ENCODE assay signal across 12 cellular contexts in the genomic region with DNA sequence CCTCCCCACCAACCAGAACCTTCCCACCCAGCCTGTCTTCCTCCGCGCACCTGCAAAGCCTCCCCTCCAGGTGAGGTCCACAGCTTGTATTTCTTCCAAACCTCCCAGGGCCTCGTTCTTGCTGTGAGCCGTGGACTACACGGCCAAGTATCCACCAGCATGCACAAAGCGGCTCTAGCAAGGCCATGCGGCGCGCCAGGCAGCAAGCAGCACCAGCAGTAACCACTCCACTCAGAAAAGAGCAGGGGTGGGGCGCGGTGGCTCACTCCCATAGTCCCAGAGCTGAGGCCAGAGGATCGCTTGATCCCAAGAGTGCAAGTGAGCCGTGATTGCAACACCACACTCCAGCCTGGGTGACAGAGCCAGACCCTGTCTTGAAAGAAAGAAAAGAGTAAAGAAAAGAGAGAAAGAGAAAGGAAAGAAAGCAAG. TPM values are rescaled to one million over a fixed set of nuclear protein-coding genes. Genes with fewer than 3 reads are reported as not detected.
A peak's percentile ranks its signal among the peaks of the same experiment; 100 is the strongest.
DNase-seq lines count a peak whose midpoint lies in the region; ATAC-seq, FAIRE-seq and TF ChIP-seq lines count a peak whose summit lies in the region.
"Had no signal": no experiment of that assay in that cellular context is flagged by ENCODE, and none has a peak within 500 bp of the region (broad histone marks: within the 10 kb centered on the region; RNA-seq: fewer than 3 reads in every experiment).

No MANE protein-coding gene starts in this region.

- in situ Hi-C loops in astrocyte of the spinal cord (cut with HindIII; ENCODE audit: low sequenced_read_pairs), result no loop called here

- no peak overlapping the region for H2AFZ ChIP-seq in MM.1S (ENCODE audit: low read length)

- peaks cover 13% of the 10 kb centered on the region for H3K4me1 Mint-ChIP-seq in activated CD8-positive, alpha-beta T cell treated with anti-CD3 and anti-CD28 coated beads, Interleukin-2, amount 10 ng/mL, durations not matched to agents 7 days and 5 days (ENCODE audit: low read depth)

- TF ChIP-seq CTCF in HEK293 (tag by site-specific recombination; IDR thresholded peaks at IDR 0.05), result no peak
- TF ChIP-seq CTCF in astrocyte of the spinal cord (IDR thresholded peaks at IDR 0.05; ENCODE audit: low read depth, low read length), result no peak
- no peak for TF ChIP-seq CTCF in prostate gland (IDR thresholded peaks at IDR 0.05)
- TF ChIP-seq CTCF in MM.1S (IDR thresholded peaks at IDR 0.05; ENCODE audit: low read length), result no peak

- no peak overlapping the region for H3K4me3 Mint-ChIP-seq in activated CD8-positive, alpha-beta T cell treated with anti-CD3 and anti-CD28 coated beads, Interleukin-2, amount 10 ng/mL, durations not matched to agents 7 days and 5 days

- peaks cover 11% of the 10 kb centered on the region for H3K27me3 ChIP-seq in iPS-15b (ENCODE audit: control insufficient read depth, insufficient read depth, low read length)
- H3K27me3 ChIP-seq in prostate gland (replicated peaks; ENCODE audit: insufficient read depth), result no peaks in the 10 kb centered on the region
- peaks cover 87% of the 10 kb centered on the region for H3K27me3 ChIP-seq in MM.1S (replicated peaks; ENCODE audit: insufficient read depth, low read length)

- H3F3A ChIP-seq in MM.1S (ENCODE audit: insufficient read depth, low read length), result no peaks in the 10 kb centered on the region

- peaks cover 71% of the 10 kb centered on the region for H3K27me3 Mint-ChIP-seq in activated CD8-positive, alpha-beta T cell treated with anti-CD3 and anti-CD28 coated beads, Interleukin-2, amount 10 ng/mL, durations not matched to agents 7 days and 5 days (ENCODE audit: low read depth)

- H3K36me3 ChIP-seq in HEK293 (ENCODE audit: control insufficient read depth in 2 of 2, insufficient read depth in 1 of 2, low read length in 2 of 2), result peaks cover 0 to 24% of the 10 kb centered on the region in 2 experiments; a peak in 2 of 3 replicates
- H3K36me3 ChIP-seq in iPS-15b (ENCODE audit: control insufficient read depth, insufficient read depth, low read length), result no peaks in the 10 kb centered on the region
- no peaks in the 10 kb centered on the region for H3K36me3 ChIP-seq in prostate gland
- H3K36me3 ChIP-seq in MM.1S (replicated peaks; ENCODE audit: insufficient read depth, low read length), result no peaks in the 10 kb centered on the region

- no peak for FAIRE-seq in urothelium cell line (lab: Jason Lieb, UNC)
- FAIRE-seq: G401.6 had no signal

- H3K27ac ChIP-seq in HEK293 (ENCODE audit: extremely low read depth, low read depth, low read length), result 0 out of 2 replicates have a peak overlapping the region, but pooled peaks have one; percentile 9
- H3K27ac ChIP-seq in prostate gland, result peak overlapping the region in 1 of 2 donors; percentile 42
- no peak overlapping the region for H3K27ac ChIP-seq in MM.1S (ENCODE audit: low read length)
- H3K27ac ChIP-seq: HL-60 had no signal

- H3K4me1 ChIP-seq in HEK293 (ENCODE audit: control insufficient read depth, insufficient read depth, low read length), result peaks cover 18% of the 10 kb centered on the region
- peaks cover 9% of the 10 kb centered on the region for H3K4me1 ChIP-seq in iPS-15b (ENCODE audit: control insufficient read depth, insufficient read depth, low read length)
- peaks cover 3% of the 10 kb centered on the region for H3K4me1 ChIP-seq in prostate gland (replicated peaks)
- H3K4me1 ChIP-seq in MM.1S (ENCODE audit: low read length), result no peaks in the 10 kb centered on the region

- H3K9me3 ChIP-seq in HEK293 (ENCODE audit: control insufficient read depth, insufficient read depth, low read depth, low read length) (no peaks in the 10 kb centered on the region), iPS-15b (ENCODE audit: control insufficient read depth, insufficient read depth, low read length) (no peaks in the 10 kb centered on the region), prostate gland (no peaks in the 10 kb centered on the region), MM.1S (replicated peaks; ENCODE audit: insufficient read depth, low read length) (no peaks in the 10 kb centered on the region)

- no peak overlapping the region for H3K4me2 ChIP-seq in MM.1S (ENCODE audit: low read depth, low read length)

- no peaks in the 10 kb centered on the region for H4K20me1 ChIP-seq in MM.1S (ENCODE audit: insufficient read depth, low read length)

- DNase-seq in astrocyte of the spinal cord (ENCODE audit: low read depth, low spot score), result peak; percentile 16
- DNase-seq in prostate gland (ENCODE audit: low spot score), result peak; percentile 42
- DNase-seq in activated CD8-positive, alpha-beta T cell treated with anti-CD3 and anti-CD28 coated beads, Interleukin-2, amount 10 ng/mL, durations not matched to agents 7 days and 5 days, result no peak
- DNase-seq in NCI-H524 (lab: John Stamatoyannopoulos, UW), result no peak
- no peak for DNase-seq in urothelium cell line (ENCODE audit: low spot score)
- DNase-seq in MM.1S, result no peak
- DNase-seq: erythroblast, RPMI8226 had no signal

- no peaks in the 10 kb centered on the region for H3K9me3 Mint-ChIP-seq in activated CD8-positive, alpha-beta T cell treated with anti-CD3 and anti-CD28 coated beads, Interleukin-2, amount 10 ng/mL, durations not matched to agents 7 days and 5 days (ENCODE audit: insufficient read depth)

- CTCF ChIA-PET in HEK293 (lab: Yijun Ruan, JAX), result interaction anchor here (0.6 to 1.9 kb wide), 3 partner anchors 13 to 330 kb away, joined by 3 to 6 read pairs (median 4); no protein-coding TSS in a partner anchor
- CTCF ChIA-PET in activated CD8-positive, alpha-beta T cell treated with anti-CD3 and anti-CD28 coated beads, Interleukin-2, amount 10 ng/mL, durations not matched to agents 7 days and 5 days (lab: Charles Lee), result no interaction called here

- H3K27ac Mint-ChIP-seq in activated CD8-positive, alpha-beta T cell treated with anti-CD3 and anti-CD28 coated beads, Interleukin-2, amount 10 ng/mL, durations not matched to agents 7 days and 5 days, result no peak overlapping the region

- H3K4me3 ChIP-seq in HEK293 (ENCODE audit: low read depth, low read length) (no peak overlapping the region), astrocyte of the spinal cord (ENCODE audit: low read depth, low read length) (no peak overlapping the region), iPS-15b (ENCODE audit: low read depth, low read length) (peak overlapping the region; percentile 68), prostate gland (no peak overlapping the region), MM.1S (ENCODE audit: low read length) (no peak overlapping the region)

- H3K36me3 Mint-ChIP-seq in activated CD8-positive, alpha-beta T cell treated with anti-CD3 and anti-CD28 coated beads, Interleukin-2, amount 10 ng/mL, durations not matched to agents 7 days and 5 days (ENCODE audit: low read depth), result no peaks in the 10 kb centered on the region

- no peak for TF ChIP-seq POLR2A in prostate gland (IDR thresholded peaks at IDR 0.05)

- 6% methylated on average over 13 of the region's 13 CpGs for WGBS in prostate gland

- ATAC-seq in activated CD8-positive, alpha-beta T cell treated with anti-CD3 and anti-CD28 coated beads, Interleukin-2, amount 10 ng/mL, durations not matched to agents 7 days and 5 days, result no peak

- POLR2A ChIA-PET in HEK293 (lab: Yijun Ruan, JAX), result interaction anchor here (0.6 to 2.0 kb wide), 5 partner anchors 8 to 367 kb away, joined by 3 to 6 read pairs (median 3); partner anchors contain the start of gene PNMA8B
- POLR2A ChIA-PET in activated CD8-positive, alpha-beta T cell treated with anti-CD3 and anti-CD28 coated beads, Interleukin-2, amount 10 ng/mL, durations not matched to agents 7 days and 5 days (lab: Charles Lee), result no interaction called here

- peak overlapping the region; percentile 76 for H3K9ac ChIP-seq in iPS-15b (ENCODE audit: low read depth, low read length)
- H3K9ac ChIP-seq in MM.1S (ENCODE audit: low read length), result no peak overlapping the region

- intact Hi-C loops in prostate gland (cut with DNase I), result no loop called here

- H3K9me2 ChIP-seq in MM.1S (replicated peaks; ENCODE audit: insufficient read depth, low read length), result no peaks in the 10 kb centered on the region

- H3K79me2 ChIP-seq in MM.1S (ENCODE audit: low read length), result no peaks in the 10 kb centered on the region

TF ChIP-seq in HEK293, 187 proteins besides CTCF, POLR2A, EP300 and RAD21 (continues in another document):
- TF ChIP-seq ZSCAN16 (tag by site-specific recombination; IDR thresholded peaks at IDR 0.05), result no peak
- TF ChIP-seq, protein P1, sequence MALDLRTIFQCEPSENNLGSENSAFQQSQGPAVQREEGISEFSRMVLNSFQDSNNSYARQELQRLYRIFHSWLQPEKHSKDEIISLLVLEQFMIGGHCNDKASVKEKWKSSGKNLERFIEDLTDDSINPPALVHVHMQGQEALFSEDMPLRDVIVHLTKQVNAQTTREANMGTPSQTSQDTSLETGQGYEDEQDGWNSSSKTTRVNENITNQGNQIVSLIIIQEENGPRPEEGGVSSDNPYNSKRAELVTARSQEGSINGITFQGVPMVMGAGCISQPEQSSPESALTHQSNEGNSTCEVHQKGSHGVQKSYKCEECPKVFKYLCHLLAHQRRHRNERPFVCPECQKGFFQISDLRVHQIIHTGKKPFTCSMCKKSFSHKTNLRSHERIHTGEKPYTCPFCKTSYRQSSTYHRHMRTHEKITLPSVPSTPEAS (tag by site-specific recombination; IDR thresholded peaks at IDR 0.05), result no peak
- peak; percentile 64 for TF ChIP-seq ZNF366 (tag by site-specific recombination; conservative IDR thresholded peaks at IDR 0.05)
- TF ChIP-seq, protein P2, sequence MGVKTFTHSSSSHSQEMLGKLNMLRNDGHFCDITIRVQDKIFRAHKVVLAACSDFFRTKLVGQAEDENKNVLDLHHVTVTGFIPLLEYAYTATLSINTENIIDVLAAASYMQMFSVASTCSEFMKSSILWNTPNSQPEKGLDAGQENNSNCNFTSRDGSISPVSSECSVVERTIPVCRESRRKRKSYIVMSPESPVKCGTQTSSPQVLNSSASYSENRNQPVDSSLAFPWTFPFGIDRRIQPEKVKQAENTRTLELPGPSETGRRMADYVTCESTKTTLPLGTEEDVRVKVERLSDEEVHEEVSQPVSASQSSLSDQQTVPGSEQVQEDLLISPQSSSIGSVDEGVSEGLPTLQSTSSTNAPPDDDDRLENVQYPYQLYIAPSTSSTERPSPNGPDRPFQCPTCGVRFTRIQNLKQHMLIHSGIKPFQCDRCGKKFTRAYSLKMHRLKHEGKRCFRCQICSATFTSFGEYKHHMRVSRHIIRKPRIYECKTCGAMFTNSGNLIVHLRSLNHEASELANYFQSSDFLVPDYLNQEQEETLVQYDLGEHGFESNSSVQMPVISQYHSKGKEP (tag by site-specific recombination; IDR thresholded peaks at IDR 0.05), result peak; percentile 56; the same call in 1 of the 2 replicates
- no peak for TF ChIP-seq ZNF211 (tag by site-specific recombination; IDR thresholded peaks at IDR 0.05; ENCODE audit: low read depth)
- peak; percentile 36; the same call in 1 of the 2 replicates for TF ChIP-seq ZBTB17 (tag by site-specific recombination; IDR thresholded peaks at IDR 0.05)

RNA-seq across cellular contexts. Expression of gene CCDC8, which starts 4.7 kb away (rescaled TPM):
- total RNA-seq in prostate gland, result 10 to 100 TPM; 20.4 to 32.7 TPM
- not detected for total RNA-seq in activated CD8-positive, alpha-beta T cell treated with anti-CD3 and anti-CD28 coated beads, Interleukin-2, amount 10 ng/mL, durations not matched to agents 7 days and 5 days

RNA-seq across cellular contexts. Expression of gene PNMA8C, which starts 20.1 kb away (rescaled TPM):
- total RNA-seq in prostate gland, result 1 to 10 TPM in 1 of 2 donors, not detected in 1; 1.6 TPM
- total RNA-seq in activated CD8-positive, alpha-beta T cell treated with anti-CD3 and anti-CD28 coated beads, Interleukin-2, amount 10 ng/mL, durations not matched to agents 7 days and 5 days, result under 1 TPM in 1 of 2 experiments, not detected in 1; 0.08 TPM

Comparison
In these comparisons a context has a peak if more than half of its experiments do, and no peak if none do; other contexts are left out.
1. DNase-seq: peak in astrocyte of the spinal cord (single experiment) and prostate gland (single experiment); none in activated CD8-positive, alpha-beta T cell treated with anti-CD3 and anti-CD28 coated beads, Interleukin-2, amount 10 ng/mL, durations not matched to agents 7 days and 5 days (single experiment), NCI-H524 (0 of 2), urothelium cell line (single experiment) and MM.1S (single experiment).
2. RNA of gene CCDC8, which starts 4.7 kb away (total RNA-seq): 20.4 to 32.7 TPM in prostate gland; not detected in activated CD8-positive, alpha-beta T cell treated with anti-CD3 and anti-CD28 coated beads, Interleukin-2, amount 10 ng/mL, durations not matched to agents 7 days and 5 days; every median in the first group is over 10 times any median in the second.